In the genomic region with DNA sequence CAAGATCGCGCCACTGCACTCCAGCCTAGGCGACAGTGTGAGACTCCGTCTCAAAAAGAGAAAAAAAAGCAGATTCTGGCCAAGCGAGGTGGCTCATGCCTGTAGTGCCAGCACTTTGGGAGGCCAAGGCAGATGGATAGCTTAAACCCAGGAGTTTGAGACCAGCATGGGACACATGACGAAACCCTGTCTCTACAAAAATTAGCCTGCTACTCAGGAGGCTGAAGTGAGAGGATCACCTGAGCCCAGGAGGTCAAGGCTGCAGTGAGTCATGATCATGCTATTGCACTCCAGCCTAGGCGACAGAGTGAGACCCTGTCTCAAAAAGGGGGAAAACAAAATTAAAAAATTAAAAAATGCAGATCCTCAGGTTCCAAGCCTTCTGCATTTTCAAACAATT, we compare ENCODE assay signal across 29 cellular contexts.
"Had no signal": no experiment of that assay in that cellular context is flagged by ENCODE, and none has a peak within 500 bp of the region (broad histone marks: within the 10 kb centered on the region; RNA-seq: fewer than 3 reads in every experiment).

No MANE protein-coding gene starts in this region.

- H3K27me3 ChIP-seq: colonic mucosa, dorsolateral prefrontal cortex, esophagus muscularis mucosa, esophagus squamous epithelium, foreskin keratinocyte, gastrocnemius medialis, gastroesophageal sphincter, heart left ventricle, heart right ventricle had no signal

- H3K4me1 ChIP-seq: colonic mucosa, foreskin keratinocyte, gastrocnemius medialis, gastroesophageal sphincter had no signal

- H3K4me3 ChIP-seq: colonic mucosa, coronary artery, dorsolateral prefrontal cortex, esophagus muscularis mucosa, esophagus squamous epithelium, gastrocnemius medialis, gastroesophageal sphincter, heart left ventricle, heart right ventricle had no signal

- H3K27me3 Mint-ChIP-seq: dendritic cell treated with granulocyte-macrophage colony-stimulating factor and Interleukin-4, amounts not matched to agents 40 ng/mL and 50 ng/mL, for 4 days; effector memory CD8-positive, alpha-beta T cell had no signal

- H3K27ac Mint-ChIP-seq: endodermal cell had no signal

- H3K36me3 ChIP-seq: colonic mucosa had no signal

- H3K4me3 Mint-ChIP-seq: dendritic cell treated with granulocyte-macrophage colony-stimulating factor and Interleukin-4, amounts not matched to agents 40 ng/mL and 50 ng/mL, for 4 days; effector memory CD8-positive, alpha-beta T cell; endodermal cell had no signal

- FAIRE-seq: colon, endometrium, endothelial cell of umbilical vein, frontal cortex had no signal

- H3K9me3 ChIP-seq: colonic mucosa, esophagus muscularis mucosa, esophagus squamous epithelium, gastrocnemius medialis, gastroesophageal sphincter, heart left ventricle, heart right ventricle had no signal

- H3K27ac ChIP-seq: colonic mucosa, coronary artery, epithelial cell of prostate, esophagus muscularis mucosa, esophagus squamous epithelium, foreskin keratinocyte, gastrocnemius medialis, gastroesophageal sphincter, heart left ventricle, heart right ventricle had no signal

- ATAC-seq: effector memory CD8-positive, alpha-beta T cell; esophagus mucosa; foreskin keratinocyte; gastrocnemius medialis; gastroesophageal sphincter; heart left ventricle; heart right ventricle had no signal

- H3K9me3 Mint-ChIP-seq: dendritic cell treated with granulocyte-macrophage colony-stimulating factor and Interleukin-4, amounts not matched to agents 40 ng/mL and 50 ng/mL, for 4 days; effector memory CD8-positive, alpha-beta T cell; endodermal cell had no signal

- DNase-seq: colonic mucosa; cortex of kidney; dermis blood vessel endothelial cell; dorsolateral prefrontal cortex; effector CD4-positive, alpha-beta T cell; effector CD8-positive, alpha-beta T cell; effector memory CD4-positive, alpha-beta T cell; effector memory CD8-positive, alpha-beta T cell; endodermal cell; erythroblast; esophagus squamous epithelium; foreskin fibroblast; foreskin keratinocyte; foreskin melanocyte; gastrocnemius medialis; glutamatergic neuron; head of caudate nucleus; heart right ventricle had no signal
